25 cellular contexts compared by ENCODE assay signal in genomic region chr14:93700928-93701327, GRCh38.
"Had no signal": no experiment of that assay in that cellular context is flagged by ENCODE, and none has a peak within 500 bp of the region (broad histone marks: within the 10 kb centered on the region; RNA-seq: fewer than 3 reads in every experiment).

No MANE protein-coding gene starts in this region.

- H3K4me3 ChIP-seq: colonic mucosa, esophagus squamous epithelium, gastrocnemius medialis, heart right ventricle, left lung, lower lobe of right lung, mucosa of descending colon had no signal

- H3K4me3 Mint-ChIP-seq: dendritic cell treated with granulocyte-macrophage colony-stimulating factor and Interleukin-4, amounts not matched to agents 40 ng/mL and 50 ng/mL, for 4 days; effector memory CD8-positive, alpha-beta T cell; endodermal cell; mesothelial cell of epicardium; naive B cell had no signal

- DNase-seq: colonic mucosa; cortex of kidney; effector CD8-positive, alpha-beta T cell; effector memory CD8-positive, alpha-beta T cell; endodermal cell; erythroblast; esophagus squamous epithelium; foreskin fibroblast; foreskin melanocyte; gastrocnemius medialis; glutamatergic neuron; head of caudate nucleus; heart right ventricle; hippocampal formation; left cardiac atrium; left lung; left ventricle myocardium superior; lower lobe of right lung; mesenchymal stem cell; mucosa of descending colon; naive B cell had no signal

- ATAC-seq: effector memory CD8-positive, alpha-beta T cell; esophagus mucosa; gastrocnemius medialis; heart right ventricle; left cardiac atrium; left lung; left ventricle myocardium superior; lower lobe of right lung; mucosa of descending colon had no signal

- H3K27me3 ChIP-seq: colonic mucosa, esophagus squamous epithelium, gastrocnemius medialis had no signal

- H3K27ac Mint-ChIP-seq: dendritic cell treated with granulocyte-macrophage colony-stimulating factor and Interleukin-4, amounts not matched to agents 40 ng/mL and 50 ng/mL, for 4 days; effector memory CD8-positive, alpha-beta T cell; endodermal cell; mesothelial cell of epicardium had no signal

- H3K36me3 ChIP-seq: colonic mucosa, esophagus squamous epithelium, gastrocnemius medialis, heart right ventricle, left lung, lower lobe of right lung had no signal

- H3K4me1 ChIP-seq: colonic mucosa, esophagus squamous epithelium, gastrocnemius medialis, heart right ventricle, left lung, lower lobe of right lung had no signal

- H3K4me1 Mint-ChIP-seq: mesothelial cell of epicardium, naive B cell had no signal

- H3K9me3 ChIP-seq: colonic mucosa, gastrocnemius medialis, lower lobe of right lung, mucosa of descending colon had no signal

- H3K27ac ChIP-seq: colonic mucosa, epithelial cell of prostate, esophagus squamous epithelium, gastrocnemius medialis, heart right ventricle, left lung, lower lobe of right lung had no signal

- H3K36me3 Mint-ChIP-seq: mesothelial cell of epicardium, naive B cell had no signal
